17 cellular contexts compared by ENCODE assay signal in the genomic region with DNA sequence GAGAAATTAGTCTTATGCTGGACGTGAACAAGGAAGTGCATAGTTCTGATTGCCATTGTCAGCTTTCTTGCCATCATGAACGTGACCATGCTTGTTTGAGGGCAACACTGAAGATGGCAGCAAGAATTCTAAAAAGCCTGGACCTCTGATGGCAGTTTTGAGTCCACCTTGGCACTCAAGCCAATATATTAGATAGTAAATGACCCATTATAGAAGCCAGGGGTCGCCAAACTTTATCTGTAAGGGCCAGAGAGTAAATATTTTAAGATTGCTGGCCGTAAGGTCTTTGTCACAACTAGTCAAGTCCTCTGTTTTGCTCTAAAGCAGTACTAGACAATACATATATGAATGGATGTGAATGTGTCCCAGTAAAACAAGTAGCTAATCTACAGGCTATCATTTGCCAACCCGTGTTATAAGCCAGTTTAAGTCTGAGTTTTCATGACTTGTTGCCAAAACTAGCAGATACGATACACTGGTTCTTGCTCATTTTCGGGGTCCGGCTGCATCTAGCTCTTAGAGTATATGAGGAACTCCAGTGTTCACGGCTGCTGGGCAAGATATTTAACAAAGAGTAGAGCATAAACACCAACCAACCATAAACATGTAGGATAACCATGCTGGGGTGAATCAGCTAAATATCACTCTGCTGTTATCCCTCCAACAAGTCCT.
"Had no signal": no experiment of that assay in that cellular context is flagged by ENCODE, and none has a peak within 500 bp of the region (broad histone marks: within the 10 kb centered on the region; RNA-seq: fewer than 3 reads in every experiment).

No MANE protein-coding gene starts in this region.

- H3K27ac ChIP-seq: body of pancreas, parathyroid adenoma, tibial artery, uterus had no signal

- DNase-seq: activated CD8-positive, alpha-beta T cell treated with anti-CD3 and anti-CD28 coated beads for 36 hours; activated effector memory CD4-positive, alpha-beta T cell treated with Interleukin-2 at 50 U/mL for 16 hours; activated naive CD4-positive, alpha-beta T cell treated with anti-CD3 and anti-CD28 coated beads, Interleukin-2, amount 50 U/mL, for 16 hours; activated T-cell treated with anti-CD3 and anti-CD28 coated beads, Interleukin-2, amount 50 U/mL, for 4 hours; amygdala; body of pancreas; caudate nucleus; effector CD4-positive, alpha-beta T cell; head of caudate nucleus; immature natural killer cell; stimulated activated CD4-positive, alpha-beta T cell treated with anti-CD3 and anti-CD28 coated beads, Interleukin-12 subunit alpha, Interleukin-12 subunit beta, amount 100 ng/mL, for 4 hours; stimulated activated CD4-positive, alpha-beta T cell treated with anti-CD3 and anti-CD28 coated beads, Interleukin-2, amount 100 ng/mL, for 24 hours; T-helper 1 cell; T1000; tibial artery; uterus had no signal

- H3K4me3 ChIP-seq: body of pancreas, tibial artery, uterus had no signal

- H3K9me3 Mint-ChIP-seq: activated CD8-positive, alpha-beta T cell treated with anti-CD3 and anti-CD28 coated beads for 36 hours; activated T-cell treated with anti-CD3 and anti-CD28 coated beads, Interleukin-2, amount 50 U/mL, for 4 hours; immature natural killer cell had no signal

- H3K36me3 Mint-ChIP-seq: immature natural killer cell had no signal

- ATAC-seq: activated CD8-positive, alpha-beta T cell treated with anti-CD3 and anti-CD28 coated beads for 36 hours; activated T-cell treated with anti-CD3 and anti-CD28 coated beads, Interleukin-2, amount 50 U/mL, for 4 hours; body of pancreas had no signal

- H3K9me3 ChIP-seq: body of pancreas, tibial artery, uterus had no signal

- H3K27me3 Mint-ChIP-seq: activated CD8-positive, alpha-beta T cell treated with anti-CD3 and anti-CD28 coated beads for 36 hours had no signal

- H3K27ac Mint-ChIP-seq: activated CD8-positive, alpha-beta T cell treated with anti-CD3 and anti-CD28 coated beads for 36 hours; immature natural killer cell had no signal

- H3K4me3 Mint-ChIP-seq: activated CD8-positive, alpha-beta T cell treated with anti-CD3 and anti-CD28 coated beads for 36 hours; activated T-cell treated with anti-CD3 and anti-CD28 coated beads, Interleukin-2, amount 50 U/mL, for 4 hours; immature natural killer cell had no signal

- H2AFZ ChIP-seq: parathyroid adenoma had no signal

- H3K27me3 ChIP-seq: body of pancreas, tibial artery, uterus had no signal

- H3K36me3 ChIP-seq: tibial artery, uterus had no signal

- H3K9ac ChIP-seq: parathyroid adenoma had no signal

- H3K79me2 ChIP-seq: parathyroid adenoma had no signal
